Comparison of ENCODE assay signal across 10 cellular contexts in genomic region chr1:203076031-203076511, GRCh38. TPM values are rescaled to one million over a fixed set of nuclear protein-coding genes. Genes with fewer than 3 reads are reported as not detected.
DNase-seq lines count a peak whose midpoint lies in the region; ATAC-seq and TF ChIP-seq lines count a peak whose summit lies in the region.
"Had no signal": no experiment of that assay in that cellular context is flagged by ENCODE, and none has a peak within 500 bp of the region (broad histone marks: within the 10 kb centered on the region; RNA-seq: fewer than 3 reads in every experiment).

No MANE protein-coding gene starts in this region.

- H3K36me3 Mint-ChIP-seq in activated CD4-positive, alpha-beta T cell treated with anti-CD3 and anti-CD28 coated beads for 36 hours (ENCODE audit: low read depth), result peaks cover 9% of the 10 kb centered on the region

- H3K79me2 ChIP-seq in GM23248 (ENCODE audit: insufficient read depth), result no peaks in the 10 kb centered on the region

- H3K9me3 ChIP-seq in right lobe of liver, result no peaks in the 10 kb centered on the region
- no peaks in the 10 kb centered on the region for H3K9me3 ChIP-seq in subcutaneous abdominal adipose tissue (ENCODE audit: control insufficient read depth in 5 of 5, low read length in 5 of 5)
- no peaks in the 10 kb centered on the region for H3K9me3 ChIP-seq in GM23248 (ENCODE audit: low read depth)

- peaks cover 44% of the 10 kb centered on the region for H3K27me3 Mint-ChIP-seq in activated CD4-positive, alpha-beta T cell treated with anti-CD3 and anti-CD28 coated beads for 36 hours

- H3K36me3 ChIP-seq in right lobe of liver (no peaks in the 10 kb centered on the region), subcutaneous abdominal adipose tissue (ENCODE audit: control insufficient read depth in 5 of 5, insufficient read depth in 5 of 5, low read length in 5 of 5) (no peaks in the 10 kb centered on the region), GM23248 (ENCODE audit: low read depth) (no peaks in the 10 kb centered on the region; the same call in 1 of the 2 replicates)

- H3K9ac ChIP-seq in subcutaneous abdominal adipose tissue (ENCODE audit: low read length in 5 of 5), result peak overlapping the region in 1 of 5 donors; percentile 12
- no peak overlapping the region for H3K9ac ChIP-seq in GM23248

- in situ Hi-C loops in GM23248 (cut with MboI), result no loop called here

- intact Hi-C loops in activated CD4-positive, alpha-beta T cell treated with anti-CD3 and anti-CD28 coated beads for 36 hours (cut with DNase I, micrococcal nuclease), result no loop called here
- intact Hi-C loops in right lobe of liver (cut with DNase I), result no loop called here

- H3K27ac ChIP-seq in right lobe of liver, result no peak overlapping the region
- H3K27ac ChIP-seq in subcutaneous abdominal adipose tissue (ENCODE audit: low read depth, low read length), result no peak overlapping the region
- H3K27ac ChIP-seq in GM23248, result no peak overlapping the region

- H3K4me3 Mint-ChIP-seq in activated CD4-positive, alpha-beta T cell treated with anti-CD3 and anti-CD28 coated beads for 36 hours, result peak overlapping the region; percentile 19

- no peak overlapping the region for H3K27ac Mint-ChIP-seq in activated CD4-positive, alpha-beta T cell treated with anti-CD3 and anti-CD28 coated beads for 36 hours

- no peak overlapping the region for H3K4me2 ChIP-seq in GM23248 (ENCODE audit: unreplicated experiment)

- no peak overlapping the region for H2AFZ ChIP-seq in GM23248

- TF ChIP-seq POLR2A in right lobe of liver (IDR thresholded peaks at IDR 0.05), result no peak

- CTCF ChIA-PET in activated CD4-positive, alpha-beta T cell treated with anti-CD3 and anti-CD28 coated beads for 36 hours (lab: Charles Lee), result interaction anchor here (0.9 to 1.5 kb wide), 3 partner anchors 32 to 268 kb away, joined by 3 to 5 read pairs (median 3); no protein-coding TSS in a partner anchor

- TF ChIP-seq CTCF in right lobe of liver (IDR thresholded peaks at IDR 0.05), result no peak

- H3K9me3 Mint-ChIP-seq in activated CD4-positive, alpha-beta T cell treated with anti-CD3 and anti-CD28 coated beads for 36 hours (ENCODE audit: low read depth), result no peaks in the 10 kb centered on the region

- no peaks in the 10 kb centered on the region for H3K9me2 ChIP-seq in GM23248 (ENCODE audit: insufficient read depth)

- H3K4me3 ChIP-seq in right lobe of liver (peak overlapping the region in 2 of 3 donors; percentile 12 to 38), subcutaneous abdominal adipose tissue (ENCODE audit: low read depth in 1 of 5, low read length in 5 of 5) (peak overlapping the region; percentile 35 to 65 (median 49)), GM23248 (no peak overlapping the region)

- ATAC-seq in activated CD4-positive, alpha-beta T cell treated with anti-CD3 and anti-CD28 coated beads for 36 hours, result no peak
- ATAC-seq in right lobe of liver, result peak; percentile 64 to 77 (median 74)
- no peak for ATAC-seq in GM19467 (IDR thresholded peaks at IDR 0.05; ENCODE audit: unreplicated experiment)

- H3F3A ChIP-seq in GM23248 (ENCODE audit: insufficient read depth), result no peaks in the 10 kb centered on the region

- H3K4me1 ChIP-seq in right lobe of liver, result peaks cover 0 to 4% (median 0%) of the 10 kb centered on the region in 4 donors
- H3K4me1 ChIP-seq in subcutaneous abdominal adipose tissue (ENCODE audit: control insufficient read depth in 5 of 5, insufficient read depth in 5 of 5, low read length in 5 of 5), result peaks cover 2 to 15% (median 14%) of the 10 kb centered on the region in 5 donors
- peaks cover 11% of the 10 kb centered on the region for H3K4me1 ChIP-seq in GM23248 (ENCODE audit: insufficient read depth)

- H4K20me1 ChIP-seq in GM23248 (ENCODE audit: insufficient read depth), result no peaks in the 10 kb centered on the region

- no peaks in the 10 kb centered on the region for H3K27me3 ChIP-seq in right lobe of liver
- peaks cover 9 to 43% (median 21%) of the 10 kb centered on the region in 5 donors for H3K27me3 ChIP-seq in subcutaneous abdominal adipose tissue (ENCODE audit: control insufficient read depth in 5 of 5, insufficient read depth in 4 of 5, low read length in 5 of 5)
- H3K27me3 ChIP-seq in GM23248 (replicated peaks; ENCODE audit: insufficient read depth), result no peaks in the 10 kb centered on the region

- POLR2A ChIA-PET in activated CD4-positive, alpha-beta T cell treated with anti-CD3 and anti-CD28 coated beads for 36 hours (lab: Charles Lee), result no interaction called here

- no peak for DNase-seq in activated CD4-positive, alpha-beta T cell treated with anti-CD3 and anti-CD28 coated beads for 36 hours
- DNase-seq in activated CD4-positive, alpha-beta T cell treated with anti-CD3 and anti-CD28 coated beads, Interleukin-2, amount 50 U/mL, for 1 hour, result no peak
- DNase-seq in cerebellum (ENCODE audit: low spot score), result peak; percentile 50
- no peak for DNase-seq in right lobe of liver
- no peak for DNase-seq in GM23248
- DNase-seq in NCI-H1930 (lab: John Stamatoyannopoulos, UW), result no peak
- DNase-seq: NCI-H1694 had no signal

- peaks cover 5% of the 10 kb centered on the region for H3K4me1 Mint-ChIP-seq in activated CD4-positive, alpha-beta T cell treated with anti-CD3 and anti-CD28 coated beads for 36 hours

- WGBS in right lobe of liver (ENCODE audit: insufficient coverage, low coverage, low lambda C conversion rate, missing lambda C conversion rate), result 36% methylated on average over 8 of the region's 30 CpGs
- 86 to 89% methylated on average over 18 to 29 of the region's 30 CpGs for WGBS in GM23248 (ENCODE audit: low coverage in 1 of 2, low lambda C conversion rate in 2 of 2, missing lambda C conversion rate in 2 of 2), 2 experiments

RNA-seq across cellular contexts. Expression of gene MYOG, which starts 9.7 kb away (rescaled TPM):
- total RNA-seq in activated CD4-positive, alpha-beta T cell treated with anti-CD3 and anti-CD28 coated beads for 36 hours, result not detected
- total RNA-seq in cerebellum (not detected), right lobe of liver (not detected)
- total RNA-seq in GM23248 (2014; rRNA removed; shearing (Covaris generic)), result not detected in 2 replicates
- polyA plus RNA-seq in GM23248 (2016; fragmentation: Nextera tagmentation; extraction: Ambion mirVana), result not detected in 2 replicates
- total RNA-seq: mucosa of gallbladder had no signal

RNA-seq across cellular contexts. Expression of gene PPFIA4, which starts 49.8 kb away (rescaled TPM):
- total RNA-seq in activated CD4-positive, alpha-beta T cell treated with anti-CD3 and anti-CD28 coated beads for 36 hours, result 10 to 100 TPM; 51.2 to 56.4 TPM
- 47.6 TPM for total RNA-seq in cerebellum
- total RNA-seq in right lobe of liver, result 1 to 10 TPM in 1 of 6 experiments, under 1 TPM in 4, not detected in 1; 0.18 to 5.5 (median 0.49) TPM
- total RNA-seq in GM23248 (2014; rRNA removed; shearing (Covaris generic)), result 13.6 and 16.1 TPM in 2 replicates
- 3.2 and 4.9 TPM in 2 replicates for polyA plus RNA-seq in GM23248 (2016; fragmentation: Nextera tagmentation; extraction: Ambion mirVana)

RNA-seq across cellular contexts. Expression of gene ADORA1, which starts 51.5 kb away (rescaled TPM):
- not detected for total RNA-seq in activated CD4-positive, alpha-beta T cell treated with anti-CD3 and anti-CD28 coated beads for 36 hours
- total RNA-seq in cerebellum (19.1 TPM), right lobe of liver (under 1 TPM in 5 of 6 experiments, not detected in 1; 0.31 to 0.78 (median 0.39) TPM)
- total RNA-seq in GM23248 (2014; rRNA removed; shearing (Covaris generic)), result 0.89 and 5.8 TPM in 2 replicates
- polyA plus RNA-seq in GM23248 (2016; fragmentation: Nextera tagmentation; extraction: Ambion mirVana), result 2.2 and 3.3 TPM in 2 replicates

Comparison
In these comparisons a context has a peak if more than half of its experiments do, and no peak if none do; other contexts are left out.
1. ATAC-seq: peak in right lobe of liver (4 of 4); none in activated CD4-positive, alpha-beta T cell treated with anti-CD3 and anti-CD28 coated beads for 36 hours (single experiment) and GM19467 (single experiment).